In genomic region chr5:24225051-24225450, GRCh38 we compare ENCODE assay signal across 19 cellular contexts.
DNase-seq lines count a peak whose midpoint lies in the region; ATAC-seq and TF ChIP-seq lines count a peak whose summit lies in the region.
"Had no signal": no experiment of that assay in that cellular context is flagged by ENCODE, and none has a peak within 500 bp of the region (broad histone marks: within the 10 kb centered on the region; RNA-seq: fewer than 3 reads in every experiment).

No MANE protein-coding gene starts in this region.

- H2AFZ ChIP-seq in mammary epithelial cell (ENCODE audit: low read depth, low read length), result peak overlapping the region; percentile 13
- H2AFZ ChIP-seq in PC-3 (ENCODE audit: low read length), result no peak overlapping the region
- H2AFZ ChIP-seq: PC-9 had no signal

- H3K9me2 ChIP-seq in PC-3 (replicated peaks; ENCODE audit: low read length), result no peaks in the 10 kb centered on the region

- no peak for TF ChIP-seq POLR2A in breast epithelium (IDR thresholded peaks at IDR 0.05)

- ATAC-seq in PC-3, result no peak
- no peak for ATAC-seq in foreskin keratinocyte
- ATAC-seq in activated naive CD4-positive, alpha-beta T cell treated with anti-CD3 and anti-CD28 coated beads, Interleukin-2, amount 50 U/mL, for 72 hours, result no peak

- no peaks in the 10 kb centered on the region for H3K27me3 Mint-ChIP-seq in type B pancreatic cell
- H3K27me3 Mint-ChIP-seq: B cell; CD4-positive, alpha-beta memory T cell had no signal

- H4K20me1 ChIP-seq in mammary epithelial cell (ENCODE audit: insufficient read depth, low read length) (no peaks in the 10 kb centered on the region), PC-3 (ENCODE audit: low read length) (no peaks in the 10 kb centered on the region)

- H3K4me3 ChIP-seq in mammary epithelial cell (replicated peaks in 1 of 3; ENCODE audit: insufficient read depth in 1 of 3, low read depth in 2 of 3, low read length in 3 of 3) (no peak overlapping the region), breast epithelium (no peak overlapping the region), PC-3 (ENCODE audit: low read length) (no peak overlapping the region)
- H3K4me3 ChIP-seq: PC-9, SK-N-MC had no signal

- BruUV-seq in mammary epithelial cell (replicated peaks; lab: Mats Ljungman, UMichigan) (no TSS peak), PC-3 (replicated peaks; lab: Mats Ljungman, UMichigan) (no TSS peak)

- H3K27me3 ChIP-seq in mammary epithelial cell (ENCODE audit: insufficient read depth, low read length) (no peaks in the 10 kb centered on the region), breast epithelium (no peaks in the 10 kb centered on the region), PC-3 (ENCODE audit: low read length) (no peaks in the 10 kb centered on the region), foreskin keratinocyte (no peaks in the 10 kb centered on the region)

- H3K4me1 ChIP-seq in mammary epithelial cell (ENCODE audit: insufficient read depth, low read length) (no peaks in the 10 kb centered on the region), breast epithelium (no peaks in the 10 kb centered on the region), PC-3 (ENCODE audit: insufficient read depth, low read length) (peaks cover 23% of the 10 kb centered on the region), foreskin keratinocyte (no peaks in the 10 kb centered on the region)

- no peaks in the 10 kb centered on the region for H3K36me3 ChIP-seq in mammary epithelial cell (ENCODE audit: insufficient read depth, low read length)
- H3K36me3 ChIP-seq in breast epithelium, result no peaks in the 10 kb centered on the region
- H3K36me3 ChIP-seq in PC-3 (ENCODE audit: low read depth, low read length), result no peaks in the 10 kb centered on the region

- H3K9me3 ChIP-seq in mammary epithelial cell (replicated peaks; ENCODE audit: insufficient read depth, low read length), result no peaks in the 10 kb centered on the region
- H3K9me3 ChIP-seq in breast epithelium, result peaks cover 6 to 10% of the 10 kb centered on the region in 2 donors
- H3K9me3 ChIP-seq in PC-3 (ENCODE audit: low read length), result no peaks in the 10 kb centered on the region

- H3K27ac ChIP-seq in mammary epithelial cell (ENCODE audit: insufficient read depth, low read depth, low read length) (no peak overlapping the region), breast epithelium (no peak overlapping the region), PC-3 (ENCODE audit: low read length) (no peak overlapping the region), foreskin keratinocyte (no peak overlapping the region)
- H3K27ac ChIP-seq: KMS-11, PC-9, SK-N-MC had no signal

- TF ChIP-seq CTCF in mammary epithelial cell (conservative IDR thresholded peaks at IDR 0.05 in 1 of 2, IDR thresholded peaks at IDR 0.05 in 1 of 2; ENCODE audit: extremely low read depth in 1 of 2, insufficient read depth in 1 of 2, low read depth in 1 of 2, low read length in 2 of 2), result no peak
- no peak for TF ChIP-seq CTCF in breast epithelium (IDR thresholded peaks at IDR 0.05)
- TF ChIP-seq CTCF in PC-3 (conservative IDR thresholded peaks at IDR 0.05; ENCODE audit: low read depth, low read length), result no peak
- no peak for TF ChIP-seq CTCF in foreskin keratinocyte (conservative IDR thresholded peaks at IDR 0.05)
- TF ChIP-seq CTCF in type B pancreatic cell (conservative IDR thresholded peaks at IDR 0.05), result no peak

- H3K27ac Mint-ChIP-seq in type B pancreatic cell, result no peak overlapping the region
- H3K27ac Mint-ChIP-seq in activated naive CD4-positive, alpha-beta T cell treated with anti-CD3 and anti-CD28 coated beads, Interleukin-2, amount 50 U/mL, for 72 hours, result no peak overlapping the region
- H3K27ac Mint-ChIP-seq: B cell; CD4-positive, alpha-beta memory T cell; HFFc6 had no signal

- H3K36me3 Mint-ChIP-seq in type B pancreatic cell, result no peaks in the 10 kb centered on the region
- H3K36me3 Mint-ChIP-seq in activated naive CD4-positive, alpha-beta T cell treated with anti-CD3 and anti-CD28 coated beads, Interleukin-2, amount 50 U/mL, for 72 hours, result peaks cover 0 to 13% of the 10 kb centered on the region in 2 donors
- H3K36me3 Mint-ChIP-seq: CD4-positive, alpha-beta memory T cell had no signal

- dilution Hi-C loops in mammary epithelial cell (cut with HindIII; ENCODE audit: low sequenced_read_pairs), result no loop called here

- H3K9ac ChIP-seq in mammary epithelial cell (ENCODE audit: insufficient read depth, low read length) (no peak overlapping the region), PC-3 (ENCODE audit: low read length) (no peak overlapping the region)
- H3K9ac ChIP-seq: KMS-11 had no signal

- peak overlapping the region; percentile 10 for H3K4me3 Mint-ChIP-seq in type B pancreatic cell
- H3K4me3 Mint-ChIP-seq: B cell; CD4-positive, alpha-beta memory T cell; HFFc6 had no signal

- in situ Hi-C loops in mammary epithelial cell (cut with MboI; ENCODE audit: low sequenced_read_pairs in 2 of 2), result no loop called here

- intact Hi-C loops in mammary epithelial cell (cut with micrococcal nuclease), result no loop called here
- intact Hi-C loops in breast epithelium (cut with DNase I; ENCODE audit: low total_unique reads), result no loop called here
- intact Hi-C loops in PC-3 (cut with micrococcal nuclease), result loop anchor here (10.0 kb wide), 1 partner anchor 220 kb away; no protein-coding TSS in a partner anchor

- no peaks in the 10 kb centered on the region for H3K4me1 Mint-ChIP-seq in type B pancreatic cell (ENCODE audit: unreplicated experiment)
- H3K4me1 Mint-ChIP-seq: B cell; CD4-positive, alpha-beta memory T cell had no signal

- POLR2A ChIA-PET in PC-3 (lab: Charles Lee; ENCODE audit: unreplicated experiment), result no interaction called here

- DNase-seq in mammary epithelial cell (no peak), breast epithelium (ENCODE audit: low spot score in 2 of 2) (no peak), PC-3 (peak; percentile 49), foreskin keratinocyte (peak; percentile 3 to 44), type B pancreatic cell (ENCODE audit: extremely low spot score, unreplicated experiment) (no peak), KG1 (lab: John Stamatoyannopoulos, UW) (no peak), LoVo (ENCODE audit: low spot score) (no peak)
- DNase-seq in activated naive CD4-positive, alpha-beta T cell treated with anti-CD3 and anti-CD28 coated beads, Interleukin-2, amount 50 U/mL, for 72 hours (ENCODE audit: low spot score in 2 of 2), result no peak
- DNase-seq: ACHN; CD4-positive, alpha-beta memory T cell; GF-D8; HFFc6; MM.1S; NCI-H2029; NCI-H524 treated with DMSO at 0.1 percent for 48 hours; PC-9 had no signal

- no peaks in the 10 kb centered on the region for H3F3A ChIP-seq in PC-3 (ENCODE audit: low read length, unreplicated experiment)

- CTCF ChIA-PET in mammary epithelial cell (lab: Charles Lee; ENCODE audit: low non-redundant PET) (no interaction called here), PC-3 (lab: Charles Lee) (no interaction called here)

- H3K79me2 ChIP-seq in mammary epithelial cell (ENCODE audit: insufficient read depth, low read length) (no peaks in the 10 kb centered on the region), PC-3 (ENCODE audit: low read length) (no peaks in the 10 kb centered on the region)

- no peaks in the 10 kb centered on the region for H3K9me3 Mint-ChIP-seq in type B pancreatic cell
- peaks cover 24 to 27% of the 10 kb centered on the region in 2 donors for H3K9me3 Mint-ChIP-seq in activated naive CD4-positive, alpha-beta T cell treated with anti-CD3 and anti-CD28 coated beads, Interleukin-2, amount 50 U/mL, for 72 hours

- H3K4me2 ChIP-seq in mammary epithelial cell (ENCODE audit: insufficient read depth, low read depth, low read length) (no peak overlapping the region), PC-3 (ENCODE audit: low read length) (no peak overlapping the region)
- H3K4me2 ChIP-seq: PC-9 had no signal

Comparison
In these comparisons a context has a peak if more than half of its experiments do, and no peak if none do; other contexts are left out.
1. DNase-seq: peak in PC-3 (single experiment) and foreskin keratinocyte (2 of 2); none in mammary epithelial cell (single experiment), breast epithelium (0 of 2), type B pancreatic cell (single experiment), activated naive CD4-positive, alpha-beta T cell treated with anti-CD3 and anti-CD28 coated beads, Interleukin-2, amount 50 U/mL, for 72 hours (0 of 2), KG1 (single experiment) and LoVo (single experiment).